ENCODE assay signal across 9 cellular contexts in genomic region chr5:132103380-132103951, GRCh38. TPM values are rescaled to one million over a fixed set of nuclear protein-coding genes. Genes with fewer than 3 reads are reported as not detected.
DNase-seq lines count a peak whose midpoint lies in the region; ATAC-seq and TF ChIP-seq lines count a peak whose summit lies in the region.
"Had no signal": no experiment of that assay in that cellular context is flagged by ENCODE, and none has a peak within 500 bp of the region (broad histone marks: within the 10 kb centered on the region; RNA-seq: fewer than 3 reads in every experiment).

No MANE protein-coding gene starts in this region.

- H3K4me3 ChIP-seq in adrenal gland: no peak overlapping the region
- H3K4me3 ChIP-seq: suprapubic skin had no signal

- H3K4me1 ChIP-seq in adrenal gland (replicated peaks in 1 of 2): peaks cover 8 to 17% of the 10 kb centered on the region in 2 donors

- TF ChIP-seq POLR2A in adrenal gland (IDR thresholded peaks at IDR 0.05): no peak

- H3K9me3 ChIP-seq in adrenal gland (replicated peaks in 1 of 3): no peaks in the 10 kb centered on the region
- H3K9me3 ChIP-seq: suprapubic skin had no signal

- no peaks in the 10 kb centered on the region for H3K36me3 Mint-ChIP-seq in progenitor cell of endocrine pancreas (ENCODE audit: insufficient read depth)

- H3K27me3 ChIP-seq in adrenal gland: no peaks in the 10 kb centered on the region
- H3K27me3 ChIP-seq: suprapubic skin had no signal

- peaks cover 4% of the 10 kb centered on the region for H3K27me3 Mint-ChIP-seq in progenitor cell of endocrine pancreas

- no peaks in the 10 kb centered on the region for H3K9me3 Mint-ChIP-seq in progenitor cell of endocrine pancreas (ENCODE audit: low read depth)

- peak; percentile 69 for ATAC-seq in GM19043 (IDR thresholded peaks at IDR 0.05; ENCODE audit: low read depth, unreplicated experiment)
- peak; percentile 79 for ATAC-seq in HG03280 (IDR thresholded peaks at IDR 0.05; ENCODE audit: unreplicated experiment)
- ATAC-seq in SK-N-SH treated with all-trans-retinoic acid at 6 μM for 48 hours: peak; percentile 76

- intact Hi-C loops in adrenal gland (cut with DNase I): no loop called here

- H3K4me3 Mint-ChIP-seq in progenitor cell of endocrine pancreas (ENCODE audit: low read depth): no peak overlapping the region

- no peak for TF ChIP-seq CTCF in adrenal gland (IDR thresholded peaks at IDR 0.05)
- no peak for TF ChIP-seq CTCF in progenitor cell of endocrine pancreas (IDR thresholded peaks at IDR 0.05; ENCODE audit: unreplicated experiment)

- peak overlapping the region in 3 of 5 donors; percentile 54 to 83 (median 74) for H3K27ac ChIP-seq in adrenal gland
- H3K27ac ChIP-seq: suprapubic skin had no signal

- no peaks in the 10 kb centered on the region for H3K4me1 Mint-ChIP-seq in progenitor cell of endocrine pancreas (ENCODE audit: low read depth)

- DNase-seq in AG08395 (ENCODE audit: low spot score) (peak; percentile 91), adrenal gland (peak; percentile 88 to 98 (median 95)), islet precursor cell (peak; percentile 85), progenitor cell of endocrine pancreas (ENCODE audit: low spot score, unreplicated experiment) (no peak)
- peak; percentile 45 to 81 for DNase-seq in stimulated activated CD4-positive, alpha-beta T cell treated with anti-CD3 and anti-CD28 coated beads, Interleukin-4, amount 100 ng/mL, for 4 hours

- no peak overlapping the region for H3K27ac Mint-ChIP-seq in progenitor cell of endocrine pancreas

- H3K36me3 ChIP-seq in adrenal gland (replicated peaks in 1 of 2): no peaks in the 10 kb centered on the region
- H3K36me3 ChIP-seq: suprapubic skin had no signal

TF ChIP-seq in SK-N-SH treated with all-trans-retinoic acid at 6 μM for 48 hours, 23 proteins besides CTCF, POLR2A, EP300 and RAD21:
- TF ChIP-seq ZFP3 (CRISPR knock-in tag; IDR thresholded peaks at IDR 0.05) (peak; percentile 91), ISL1 (CRISPR knock-in tag; IDR thresholded peaks at IDR 0.05) (peak; percentile 28; the same call in 1 of the 2 replicates), ZFP30 (CRISPR knock-in tag; IDR thresholded peaks at IDR 0.05) (no peak)

RNA-seq across cellular contexts. Expression of gene CSF2, which starts 29.9 kb away (rescaled TPM):
- total RNA-seq in adrenal gland: under 1 TPM in 1 of 8 donors, not detected in 7; 0.31 TPM
- not detected for polyA plus RNA-seq in adrenal gland
- total RNA-seq in progenitor cell of endocrine pancreas: not detected in 2 replicates
- total RNA-seq: suprapubic skin had no signal

RNA-seq across cellular contexts. Expression of gene IL3, which starts 43.0 kb away (rescaled TPM):
- total RNA-seq in adrenal gland (not detected), progenitor cell of endocrine pancreas (not detected in 2 replicates)
- not detected for polyA plus RNA-seq in adrenal gland
- total RNA-seq: suprapubic skin had no signal
